Comparison of ENCODE assay signal across 8 cellular contexts in genomic region chr6:106099235-106099537, GRCh38. TPM values are rescaled to one million over a fixed set of nuclear protein-coding genes. Genes with fewer than 3 reads are reported as not detected.
DNase-seq lines count a peak whose midpoint lies in the region; ATAC-seq and TF ChIP-seq lines count a peak whose summit lies in the region.

No MANE protein-coding gene starts in this region.

- peak overlapping the region; percentile 63 for H3K4me3 ChIP-seq in fibroblast of villous mesenchyme (ENCODE audit: low read depth, low read length)

- peak; percentile 39 for DNase-seq in activated CD4-positive, CD25-positive, alpha-beta regulatory T cell treated with anti-CD3 and anti-CD28 coated beads, Interleukin-2, amount 50 U/mL, for 72 hours
- DNase-seq in T-cell (peak in 1 of 34 experiments; percentile 26), fibroblast of villous mesenchyme (ENCODE audit: low read depth) (peak; percentile 40), retina (no peak)

- H3K36me3 Mint-ChIP-seq in T-cell: peaks cover 24% of the 10 kb centered on the region
- H3K36me3 Mint-ChIP-seq in stimulated activated memory B cell treated with anti-CD40 and anti-IgM and Interleukin-4, amounts not matched to agents 10 μg/mL and 1 μg/mL and 100 μg/mL, for 72 hours: peaks cover 8% of the 10 kb centered on the region

- ATAC-seq in activated CD4-positive, CD25-positive, alpha-beta regulatory T cell treated with anti-CD3 and anti-CD28 coated beads, Interleukin-2, amount 50 U/mL, for 24 hours: no peak
- ATAC-seq in T-cell (replicated peaks in 1 of 4) (no peak), GM18502 (IDR thresholded peaks at IDR 0.05; ENCODE audit: poor library complexity, unreplicated experiment) (no peak), HG02973 (IDR thresholded peaks at IDR 0.05; ENCODE audit: unreplicated experiment) (no peak)
- no peak for ATAC-seq in stimulated activated memory B cell treated with anti-CD40 and anti-IgM and Interleukin-4, amounts not matched to agents 10 μg/mL and 1 μg/mL and 100 μg/mL, for 72 hours

- H3K4me1 Mint-ChIP-seq in T-cell: peaks cover 92 to 96% (median 95%) of the 10 kb centered on the region in 3 donors
- peaks cover 79% of the 10 kb centered on the region for H3K4me1 Mint-ChIP-seq in stimulated activated memory B cell treated with anti-CD40 and anti-IgM and Interleukin-4, amounts not matched to agents 10 μg/mL and 1 μg/mL and 100 μg/mL, for 72 hours

- TF ChIP-seq CTCF in fibroblast of villous mesenchyme (IDR thresholded peaks at IDR 0.05; ENCODE audit: insufficient read depth, low read depth, low read length): no peak

- no peaks in the 10 kb centered on the region for H3K27me3 Mint-ChIP-seq in T-cell
- no peaks in the 10 kb centered on the region for H3K27me3 Mint-ChIP-seq in stimulated activated memory B cell treated with anti-CD40 and anti-IgM and Interleukin-4, amounts not matched to agents 10 μg/mL and 1 μg/mL and 100 μg/mL, for 72 hours

- POLR2A ChIA-PET in T-cell (lab: Charles Lee): interaction anchor here (0.6 to 2.9 kb wide), 8 partner anchors 10 to 422 kb away, joined by 3 to 14 read pairs (median 4); no protein-coding TSS in a partner anchor

- H3K9me3 Mint-ChIP-seq in T-cell: no peaks in the 10 kb centered on the region
- no peaks in the 10 kb centered on the region for H3K9me3 Mint-ChIP-seq in stimulated activated memory B cell treated with anti-CD40 and anti-IgM and Interleukin-4, amounts not matched to agents 10 μg/mL and 1 μg/mL and 100 μg/mL, for 72 hours

- H3K27ac Mint-ChIP-seq in T-cell: peak overlapping the region; percentile 96 to 98
- H3K27ac Mint-ChIP-seq in stimulated activated memory B cell treated with anti-CD40 and anti-IgM and Interleukin-4, amounts not matched to agents 10 μg/mL and 1 μg/mL and 100 μg/mL, for 72 hours: peak overlapping the region; percentile 96

- CTCF ChIA-PET in T-cell (lab: Charles Lee): interaction anchor here (0.9 to 3.4 kb wide), 7 partner anchors 9 to 125 kb away, joined by 3 to 23 read pairs (median 6); no protein-coding TSS in a partner anchor

- peak overlapping the region; percentile 88 to 93 (median 88) for H3K4me3 Mint-ChIP-seq in T-cell
- peak overlapping the region; percentile 98 for H3K4me3 Mint-ChIP-seq in stimulated activated memory B cell treated with anti-CD40 and anti-IgM and Interleukin-4, amounts not matched to agents 10 μg/mL and 1 μg/mL and 100 μg/mL, for 72 hours

RNA-seq across cellular contexts. Expression of gene PRDM1, which starts 13.1 kb away (rescaled TPM):
- 100 to 1,000 TPM in 1 of 5 donors, 10 to 100 TPM in 4; 21.9 to 108 (median 30.6) TPM for total RNA-seq in T-cell
- total RNA-seq in fibroblast of villous mesenchyme: 29.6 and 39.7 TPM in 2 replicates
